In genomic region chr1:18233176-18233864, GRCh38 we compare ENCODE assay signal across 14 cellular contexts.
DNase-seq lines count a peak whose midpoint lies in the region; ATAC-seq, FAIRE-seq and TF ChIP-seq lines count a peak whose summit lies in the region.
"Had no signal": no experiment of that assay in that cellular context is flagged by ENCODE, and none has a peak within 500 bp of the region (broad histone marks: within the 10 kb centered on the region; RNA-seq: fewer than 3 reads in every experiment).

No MANE protein-coding gene starts in this region.

- H3K9me3 ChIP-seq in HUES6 (ENCODE audit: control insufficient read depth, insufficient read depth, low read depth, low read length) = peaks cover 18% of the 10 kb centered on the region
- H3K9me3 ChIP-seq in H1 (ENCODE audit: insufficient read depth in 2 of 2, low read depth in 1 of 2, low read length in 1 of 2) = peaks cover 10 to 14% of the 10 kb centered on the region in 2 experiments
- H3K9me3 ChIP-seq in iPS DF 6.9 (ENCODE audit: control insufficient read depth, insufficient read depth, low read length) = no peaks in the 10 kb centered on the region
- H3K9me3 ChIP-seq: A549 had no signal

- H3K27me3 ChIP-seq in HUES6 (ENCODE audit: control insufficient read depth, insufficient read depth, low read length) (no peaks in the 10 kb centered on the region), H1 (replicated peaks in 1 of 4; ENCODE audit: control insufficient read depth in 3 of 4, extremely low read depth in 1 of 4, insufficient read depth in 3 of 4, low read length in 3 of 4) (no peaks in the 10 kb centered on the region), iPS DF 6.9 (ENCODE audit: control insufficient read depth, insufficient read depth, low read length) (no peaks in the 10 kb centered on the region), dorsolateral prefrontal cortex (no peaks in the 10 kb centered on the region)

- no peaks in the 10 kb centered on the region for H3K79me1 ChIP-seq in H1 (ENCODE audit: low read depth, low read length)

- no peak overlapping the region for H4K5ac ChIP-seq in H1 (ENCODE audit: insufficient read length, low read depth, low read length)

- no peak overlapping the region for H4K8ac ChIP-seq in H1 (ENCODE audit: extremely low read depth, insufficient read depth, low read length)

- TF ChIP-seq POLR2A in H1 (IDR thresholded peaks at IDR 0.05; ENCODE audit: control extremely low read depth in 1 of 2, low read depth in 2 of 2, low read length in 2 of 2) = no peak

- no peak overlapping the region for H3K4ac ChIP-seq in H1 (replicated peaks; ENCODE audit: insufficient read length, low read depth, low read length)

- no peak for TF ChIP-seq EP300 in H1 (IDR thresholded peaks at IDR 0.05; ENCODE audit: borderline replicate concordance in 1 of 2, low read depth in 2 of 2, low read length in 2 of 2)

- peaks cover 22% of the 10 kb centered on the region for H3K4me1 ChIP-seq in HUES6 (ENCODE audit: control insufficient read depth, insufficient read depth, low read length)
- peaks cover 0 to 14% (median 8%) of the 10 kb centered on the region in 4 experiments; a peak in 5 of 7 replicates for H3K4me1 ChIP-seq in H1 (replicated peaks in 1 of 4; ENCODE audit: control insufficient read depth in 3 of 4, insufficient read depth in 4 of 4, low read length in 3 of 4)
- H3K4me1 ChIP-seq in iPS DF 6.9 (ENCODE audit: control insufficient read depth, insufficient read depth, low read length) = no peaks in the 10 kb centered on the region
- H3K4me1 ChIP-seq: A549 had no signal

- H3K14ac ChIP-seq in H1 (ENCODE audit: insufficient read length) = no peak overlapping the region

- H3K4me2 ChIP-seq in H1 (ENCODE audit: insufficient read depth in 1 of 2, low read depth in 2 of 2, low read length in 2 of 2) = peak overlapping the region; percentile 7 to 29; a peak in 1 of 4 replicates
- H3K4me2 ChIP-seq: A549 had no signal

- no peak overlapping the region for H3K56ac ChIP-seq in H1 (replicated peaks; ENCODE audit: insufficient read length, low read depth, low read length)

- H2AK5ac ChIP-seq in H1 (ENCODE audit: low read depth, low read length) = peak overlapping the region; percentile 91; the same call in 1 of the 2 replicates

- H2BK15ac ChIP-seq in H1 (ENCODE audit: low read length) = no peak overlapping the region

- H3K79me2 ChIP-seq in H1 (ENCODE audit: control insufficient read depth in 1 of 2, insufficient read depth in 2 of 2, low read length in 2 of 2) = no peaks in the 10 kb centered on the region

- intact Hi-C loops in dorsolateral prefrontal cortex (cut with DNase I) = loop anchor here (10.0 kb wide), 2 partner anchors 119 to 569 kb away; no protein-coding TSS in a partner anchor

- no peak for TF ChIP-seq RAD21 in H1 (IDR thresholded peaks at IDR 0.05 in 1 of 2, conservative IDR thresholded peaks at IDR 0.05 in 1 of 2; ENCODE audit: low read depth in 2 of 2, low read length in 2 of 2)

- peak; percentile 62 for FAIRE-seq in H1 (lab: Jason Lieb, UNC)
- FAIRE-seq: A549 had no signal

- H3K27ac ChIP-seq in HUES6 (ENCODE audit: low read depth, low read length) = peak overlapping the region; percentile 60; the same call in 1 of the 2 replicates
- peak overlapping the region; percentile 73 for H3K27ac ChIP-seq in H1 (ENCODE audit: low read depth, low read length)
- H3K27ac ChIP-seq in iPS DF 6.9 (ENCODE audit: low read length) = no peak overlapping the region
- peak overlapping the region in 2 of 59 donors; percentile 7 to 18 for H3K27ac ChIP-seq in dorsolateral prefrontal cortex
- H3K27ac ChIP-seq: A549, HL-60 had no signal

- WGBS in H1 (ENCODE audit: extremely low coverage in 1 of 2, insufficient coverage in 1 of 2, insufficient read length in 1 of 2, insufficient replicate concordance in 2 of 2, low coverage in 1 of 2, low lambda C conversion rate in 2 of 2, missing lambda C conversion rate in 1 of 2), 2 experiments = 41% methylated on average over 5 of the region's 5 CpGs; no CpG with 5 or more reads in 1 of the 2 experiments
- WGBS in iPS DF 6.9 (ENCODE audit: insufficient coverage, insufficient read length) = no CpG with 5 or more reads among the region's 5 CpGs

- peak overlapping the region; percentile 88 for H2BK20ac ChIP-seq in H1 (ENCODE audit: low read length)

- POLR2A ChIA-PET in H1 (lab: Charles Lee; ENCODE audit: partially characterized antibody) = interaction anchor here (0.7 to 1.3 kb wide), 8 partner anchors 14 to 122 kb away, joined by 3 to 11 read pairs (median 4); no protein-coding TSS in a partner anchor

- no peak overlapping the region; the same call in 1 of the 2 replicates for H3K18ac ChIP-seq in H1 (ENCODE audit: extremely low read depth, low read length)

- H4K91ac ChIP-seq in H1 (replicated peaks; ENCODE audit: insufficient read length, low read length) = peak overlapping the region; percentile 23

- H3K36me3 ChIP-seq in HUES6 (ENCODE audit: control insufficient read depth, insufficient read depth, low read length) (no peaks in the 10 kb centered on the region), H1 (ENCODE audit: control insufficient read depth in 2 of 4, insufficient read depth in 4 of 4, low read length in 3 of 4) (peaks cover 0 to 8% (median 0%) of the 10 kb centered on the region in 4 experiments; a peak in 2 of 8 replicates), iPS DF 6.9 (ENCODE audit: control insufficient read depth, insufficient read depth, low read length) (peaks cover 5% of the 10 kb centered on the region; the same call in 1 of the 2 replicates)

- no peak overlapping the region for H2AFZ ChIP-seq in H1 (ENCODE audit: low read length)

- H4K20me1 ChIP-seq in H1 (replicated peaks in 1 of 2; ENCODE audit: control insufficient read depth in 1 of 2, insufficient read depth in 2 of 2, low read length in 2 of 2) = no peaks in the 10 kb centered on the region

- peak overlapping the region; percentile 7 for H3K9ac ChIP-seq in HUES6 (ENCODE audit: low read length)
- no peak overlapping the region for H3K9ac ChIP-seq in H1 (replicated peaks in 1 of 4; ENCODE audit: extremely low read depth in 1 of 4, low read depth in 3 of 4, low read length in 3 of 4)

- peak in 1 of 2 experiments; percentile 50 for DNase-seq in H1 (ENCODE audit: low read depth in 1 of 2, low spot score in 2 of 2)
- DNase-seq in iPS DF 6.9 (ENCODE audit: low read depth, low spot score) = peak; percentile 52
- DNase-seq in dorsolateral prefrontal cortex = no peak
- no peak for DNase-seq in AG08396 (ENCODE audit: low spot score)
- DNase-seq in NCI-H2081 treated with DMSO at 0.1 percent for 48 hours (lab: John Stamatoyannopoulos, UW) = no peak
- DNase-seq: CD8-positive, alpha-beta T cell; COR-L47; DMS53; GF-D8; KG1 had no signal

- no peak for ATAC-seq in GM19351 (IDR thresholded peaks at IDR 0.05; ENCODE audit: unreplicated experiment)
- ATAC-seq: A549; CD8-positive, alpha-beta T cell had no signal

- TF ChIP-seq CTCF in H1 (IDR thresholded peaks at IDR 0.05; ENCODE audit: control extremely low read depth in 1 of 3, insufficient read depth in 1 of 3, low read depth in 1 of 3, low read length in 3 of 3) (no peak), dorsolateral prefrontal cortex (IDR thresholded peaks at IDR 0.05 in 54 of 56, conservative IDR thresholded peaks at IDR 0.05 in 2 of 56; ENCODE audit: low read depth in 1 of 56, partially characterized antibody in 56 of 56) (no peak)

- no peak overlapping the region for H2BK120ac ChIP-seq in H1 (replicated peaks; ENCODE audit: low read depth, low read length)

- H3K23ac ChIP-seq in H1 (ENCODE audit: insufficient read length) = no peak overlapping the region

- no peaks in the 10 kb centered on the region for H3K23me2 ChIP-seq in H1 (ENCODE audit: low read depth, low read length)

- peak overlapping the region; percentile 97 for H2BK12ac ChIP-seq in H1 (ENCODE audit: low read depth, low read length)

- CTCF ChIA-PET in H1 (lab: Charles Lee; ENCODE audit: partially characterized antibody) = interaction anchor here (0.5 to 3.8 kb wide), 20 partner anchors 12 to 324 kb away, joined by 3 to 21 read pairs (median 3); no protein-coding TSS in a partner anchor

- H3K4me3 ChIP-seq in HUES6 (ENCODE audit: low read depth, low read length) (no peak overlapping the region), H1 (ENCODE audit: extremely low read depth in 1 of 4, insufficient read depth in 2 of 4, low read depth in 3 of 4, low read length in 4 of 4) (no peak overlapping the region), iPS DF 6.9 (ENCODE audit: low read length) (no peak overlapping the region), dorsolateral prefrontal cortex (no peak overlapping the region)
- H3K4me3 ChIP-seq: A549 had no signal

- H2BK5ac ChIP-seq in H1 (ENCODE audit: low read depth, low read length) = peak overlapping the region; percentile 99

TF ChIP-seq in H1, 55 proteins besides CTCF, POLR2A, EP300 and RAD21 (continues in another document):
- TF ChIP-seq SRF (IDR thresholded peaks at IDR 0.05; ENCODE audit: low read depth, low read length) = peak; percentile 42; the same call in 1 of the 2 replicates
- peak; percentile 81 for TF ChIP-seq MAX (IDR thresholded peaks at IDR 0.05)
- TF ChIP-seq SP2 (IDR thresholded peaks at IDR 0.05; ENCODE audit: low read length) = no peak
- peak; percentile 68; the same call in 1 of the 2 replicates for TF ChIP-seq E2F6 (IDR thresholded peaks at IDR 0.05)
- peak; percentile 32; the same call in 1 of the 2 replicates for TF ChIP-seq SP1 (IDR thresholded peaks at IDR 0.05; ENCODE audit: low read depth, low read length)
- peak; percentile 27 for TF ChIP-seq ASH2L (IDR thresholded peaks at IDR 0.05; ENCODE audit: low read length)
- TF ChIP-seq CREB1 (IDR thresholded peaks at IDR 0.05) = no peak; the same call in 1 of the 2 replicates
- TF ChIP-seq KDM4A (IDR thresholded peaks at IDR 0.05; ENCODE audit: low read depth, low read length, severe bottlenecking) = no peak
- no peak for TF ChIP-seq EZH2 (IDR thresholded peaks at IDR 0.05; ENCODE audit: low read depth, low read length, severe bottlenecking)
- TF ChIP-seq TEAD4 (IDR thresholded peaks at IDR 0.05; ENCODE audit: low read depth, low read length) = peak; percentile 96
- peak; percentile 95 for TF ChIP-seq TCF12 (IDR thresholded peaks at IDR 0.05; ENCODE audit: low read depth, low read length)
